9 cellular contexts compared by ENCODE assay signal in genomic region chr11:65899356-65900124, GRCh38. TPM values are rescaled to one million over a fixed set of nuclear protein-coding genes. Genes with fewer than 3 reads are reported as not detected.
DNase-seq lines count a peak whose midpoint lies in the region; ATAC-seq, FAIRE-seq and TF ChIP-seq lines count a peak whose summit lies in the region.
"Had no signal": no experiment of that assay in that cellular context is flagged by ENCODE, and none has a peak within 500 bp of the region (broad histone marks: within the 10 kb centered on the region; RNA-seq: fewer than 3 reads in every experiment).

No MANE protein-coding gene starts in this region.

- TF ChIP-seq CTCF in K562 (IDR thresholded peaks at IDR 0.05 in 2 of 3, conservative IDR thresholded peaks at IDR 0.05 in 1 of 3; ENCODE audit: insufficient read depth in 2 of 3, low read depth in 1 of 3, low read length in 3 of 3) (peak in 1 of 3 experiments; percentile 11; a peak in 1 of 6 replicates), keratinocyte (optimal IDR thresholded peaks at IDR 0.05 in 1 of 3, IDR thresholded peaks at IDR 0.05 in 1 of 3, conservative IDR thresholded peaks at IDR 0.05 in 1 of 3; ENCODE audit: extremely low read depth in 1 of 3, insufficient read depth in 2 of 3, low read length in 3 of 3) (peak in 2 of 3 experiments; percentile 6 to 22)

- H3K9me1 ChIP-seq in K562 (ENCODE audit: control insufficient read depth, insufficient read depth, low read length) = no peaks in the 10 kb centered on the region
- peaks cover 2% of the 10 kb centered on the region for H3K9me1 ChIP-seq in keratinocyte (ENCODE audit: control insufficient read depth, extremely low read depth, insufficient read depth, low read length)

- intact Hi-C loops in K562 (cut with micrococcal nuclease) = loop anchor here (5.0 kb wide), 1 partner anchor 42 kb away; the partner anchor contains the start of gene CFL1

- H3K36me3 ChIP-seq in K562 (ENCODE audit: control insufficient read depth, insufficient read depth, low read length) (peaks cover 46% of the 10 kb centered on the region), keratinocyte (ENCODE audit: control insufficient read depth in 2 of 2, extremely low read depth in 1 of 2, insufficient read depth in 2 of 2, low read length in 2 of 2) (peaks cover 18 to 32% of the 10 kb centered on the region in 2 experiments)

- H3K27me3 ChIP-seq in K562 (ENCODE audit: control insufficient read depth in 2 of 2, insufficient read depth in 2 of 2, low read length in 2 of 2) (no peaks in the 10 kb centered on the region), keratinocyte (ENCODE audit: control insufficient read depth, extremely low read depth, insufficient read depth, low read length) (no peaks in the 10 kb centered on the region)

- no peak; the same call in 1 of the 2 replicates for TF ChIP-seq EP300 in K562 (IDR thresholded peaks at IDR 0.05; ENCODE audit: low read length)

- ATAC-seq in K562 = peak; percentile 82
- ATAC-seq in GM19328 (IDR thresholded peaks at IDR 0.05; ENCODE audit: unreplicated experiment) = no peak

- peak overlapping the region; percentile 100 for H3K9ac ChIP-seq in K562 (ENCODE audit: insufficient read depth in 1 of 2, low read depth in 2 of 2, low read length in 2 of 2)
- H3K9ac ChIP-seq in keratinocyte (ENCODE audit: control insufficient read depth, extremely low read depth, insufficient read depth, low read length) = peak overlapping the region; percentile 99

- H4K20me1 ChIP-seq in K562 (replicated peaks; ENCODE audit: control insufficient read depth, insufficient read depth, low read length) (peaks cover 15% of the 10 kb centered on the region), keratinocyte (ENCODE audit: control insufficient read depth, extremely low read depth, insufficient read depth, low read length) (peaks cover 26% of the 10 kb centered on the region)

- H3K9me3 ChIP-seq in K562 (replicated peaks; ENCODE audit: control insufficient read depth, insufficient read depth, low read depth, low read length) (no peaks in the 10 kb centered on the region), keratinocyte (ENCODE audit: control insufficient read depth, low read depth, low read length) (no peaks in the 10 kb centered on the region)

- dilution Hi-C loops in keratinocyte (cut with MboI; ENCODE audit: extremely low pct_ligation_motif_present, low sequenced_read_pairs) = no loop called here

- peak; percentile 62 for TF ChIP-seq POLR2A in K562 (conservative IDR thresholded peaks at IDR 0.05)

- POLR2A ChIA-PET in K562 (lab: Yijun Ruan, JAX) = interaction anchor here (1.0 to 8.0 kb wide), 17 partner anchors 7 to 326 kb away, joined by 3 to 136 read pairs (median 7); partner anchors contain the start of genes CCDC85B, CFL1, FIBP and KAT5

- H3K4me1 ChIP-seq in K562 (replicated peaks in 1 of 2; ENCODE audit: control insufficient read depth in 2 of 2, insufficient read depth in 2 of 2, low read length in 2 of 2) (peaks cover 42 to 72% of the 10 kb centered on the region in 2 experiments), keratinocyte (ENCODE audit: control insufficient read depth, extremely low read depth, insufficient read depth, low read length) (peaks cover 65% of the 10 kb centered on the region)

- CTCF ChIA-PET in K562 (lab: Yijun Ruan, JAX; ENCODE audit: low intra/inter-chr PET ratio) = interaction anchor here (0.6 kb wide), 1 partner anchor 123 kb away, joined by 5 read pairs; no protein-coding TSS in a partner anchor

- H3K4me3 ChIP-seq in K562 (peak overlapping the region; percentile 89), keratinocyte (ENCODE audit: control insufficient read depth in 2 of 3, extremely low read depth in 1 of 3, insufficient read depth in 2 of 3, low read depth in 1 of 3, low read length in 3 of 3) (peak overlapping the region; percentile 94 to 99 (median 97))

- peak overlapping the region; percentile 99 for H3K4me2 ChIP-seq in K562 (ENCODE audit: insufficient read depth, low read length)
- H3K4me2 ChIP-seq in keratinocyte (ENCODE audit: control insufficient read depth, extremely low read depth, insufficient read depth, low read depth, low read length) = peak overlapping the region; percentile 22

- WGBS in K562 (ENCODE audit: insufficient coverage, low coverage, missing lambda C conversion rate) = under 1% methylated on average over 54 of the region's 78 CpGs

- no peak for TF ChIP-seq RAD21 in K562 (CRISPR knock-in tag; conservative IDR thresholded peaks at IDR 0.05 in 1 of 2, IDR thresholded peaks at IDR 0.05 in 1 of 2)

- FAIRE-seq in K562 (lab: Jason Lieb, UNC) = no peak
- FAIRE-seq in keratinocyte (lab: Jason Lieb, UNC) = no peak

- H3K79me2 ChIP-seq in K562 (ENCODE audit: control insufficient read depth, insufficient read depth, low read length) = peaks cover 52% of the 10 kb centered on the region
- H3K79me2 ChIP-seq in keratinocyte (ENCODE audit: control insufficient read depth, insufficient read depth, low read length) = peaks cover 60% of the 10 kb centered on the region

- DNase-seq in DMS 273 (lab: John Stamatoyannopoulos, UW; ENCODE audit: unreplicated experiment) = peak; percentile 30
- no peak for DNase-seq in DMS 273 treated with DMSO at 0.1 percent for 48 hours (lab: John Stamatoyannopoulos, UW)
- DNase-seq in T-helper 9 cell = peak; percentile 52
- peak; percentile 81 to 91 (median 86) for DNase-seq in K562 (ENCODE audit: extremely low read depth in 1 of 4, low spot score in 3 of 4)
- DNase-seq in keratinocyte (ENCODE audit: low read depth, low spot score) = no peak
- DNase-seq in stimulated activated CD4-positive, alpha-beta T cell treated with anti-CD3 and anti-CD28 coated beads, Interleukin-2, amount 100 ng/mL, for 24 hours = peak; percentile 79 to 85
- DNase-seq in AML-193 (lab: John Stamatoyannopoulos, UW) = no peak

- H2AFZ ChIP-seq in K562 (ENCODE audit: low read depth, low read length) (peak overlapping the region; percentile 58), keratinocyte (ENCODE audit: control insufficient read depth, low read length) (no peak overlapping the region)

- H3K27ac ChIP-seq in K562 (ENCODE audit: extremely low read depth, low read depth, low read length) (peak overlapping the region; percentile 100), keratinocyte (ENCODE audit: control insufficient read depth, insufficient read depth, low read length) (peak overlapping the region; percentile 98)
- H3K27ac ChIP-seq: 22Rv1 had no signal

- in situ Hi-C loops in K562 (cut with MboI) = no loop called here

- BruUV-seq in K562 (replicated peaks; lab: Mats Ljungman, UMichigan) = TSS peak; percentile 57

RNA-seq across cellular contexts. Expression of gene FOSL1, which starts 0.6 kb away (rescaled TPM):
- total RNA-seq in K562 (2011; cell fraction: chromatin; rRNA removed; ENCODE audit: low replicate concordance) = 27.7 and 48.1 TPM in 2 replicates
- 22.8 and 24.7 TPM in 2 replicates for total RNA-seq in K562 (2011; cell fraction: nucleolus; rRNA removed)
- 23.9 and 41.4 TPM in 2 replicates for total RNA-seq in K562 (2011; cell fraction: nucleoplasm; rRNA removed)
- 18.6 and 21.3 TPM in 2 replicates for total RNA-seq in K562 (2014; rRNA removed)
- total RNA-seq in K562 (2014; rRNA removed; fragmentation: Illumina TruSeq; extraction: Trizol) = 4.6 and 6.2 TPM in 2 replicates
- total RNA-seq in K562 (2015; rRNA removed; fragmentation: Illumina TruSeq; extraction: Trizol) = 10.0 and 12.4 TPM in 2 replicates
- 26.1 and 28.7 TPM in 2 replicates for total RNA-seq in K562 (2021)
- polyA plus RNA-seq in K562 (2011; rRNA removed) = 5.3 and 9.0 TPM in 2 replicates
- 7.6 and 12.9 TPM in 2 replicates for polyA plus RNA-seq in K562 (2011; cell fraction: cytosol; rRNA removed)
- 10.1 and 26.6 TPM in 2 replicates for polyA plus RNA-seq in K562 (2011; cell fraction: nucleus; rRNA removed)
- 24.9 and 29.1 TPM in 2 replicates for polyA plus RNA-seq in K562 (2012)
- polyA plus RNA-seq in K562 (2014; fragmentation: Illumina TruSeq; extraction: Trizol) = 26.9 and 39.6 TPM in 2 replicates
- polyA plus RNA-seq in K562 (2014; fragmentation: Nextera tagmentation; extraction: Ambion mirVana) = 1 to 10 TPM; 3.5 to 4.2 TPM
- polyA plus RNA-seq in K562 (2014; rRNA removed) = 16.3 and 16.9 TPM in 2 replicates
- 4.3 and 5.1 TPM in 2 replicates for polyA minus RNA-seq in K562 (2011; rRNA and poly(A)+ RNA removed)
- 7.8 and 8.3 TPM in 2 replicates for polyA minus RNA-seq in K562 (2011; cell fraction: cytosol; rRNA and poly(A)+ RNA removed)
- polyA minus RNA-seq in K562 (2011; cell fraction: nucleus; rRNA and poly(A)+ RNA removed) = 6.1 and 10.8 TPM in 2 replicates
- polyA plus RNA-seq in keratinocyte = 9.4 to 25.3 TPM (median 21.8 TPM) in 3 replicates
- 38.5 TPM for polyA plus RNA-seq in keratinocyte (2011; ENCODE audit: low read depth)
- polyA plus RNA-seq in keratinocyte (2011; cell fraction: cytosol; rRNA removed) = 21.6 and 35.0 TPM in 2 replicates
- 43.0 and 46.2 TPM in 2 replicates for polyA plus RNA-seq in keratinocyte (2011; cell fraction: nucleus; rRNA removed)
- 60.1 and 130 TPM in 2 replicates for polyA plus RNA-seq in keratinocyte (2012; ENCODE audit: low replicate concordance)
- 15.0 to 229 TPM (median 21.9 TPM) in 3 replicates for polyA minus RNA-seq in keratinocyte
- polyA minus RNA-seq in keratinocyte (2011; cell fraction: cytosol; rRNA and poly(A)+ RNA removed) = 43.5 TPM
- 14.2 and 21.5 TPM in 2 replicates for polyA minus RNA-seq in keratinocyte (2011; cell fraction: nucleus; rRNA and poly(A)+ RNA removed)

RNA-seq across cellular contexts. Expression of gene CCDC85B, which starts 9.1 kb away (rescaled TPM):
- 1.2 and 7.1 TPM in 2 replicates for total RNA-seq in K562 (2011; cell fraction: chromatin; rRNA removed; ENCODE audit: low replicate concordance)
- total RNA-seq in K562 (2011; cell fraction: nucleolus; rRNA removed) = 15.7 and 17.8 TPM in 2 replicates
- 7.0 and 7.4 TPM in 2 replicates for total RNA-seq in K562 (2011; cell fraction: nucleoplasm; rRNA removed)
- total RNA-seq in K562 (2014; rRNA removed) = 138 and 161 TPM in 2 replicates
- 0.26 and 0.29 TPM in 2 replicates for total RNA-seq in K562 (2014; rRNA removed; fragmentation: Illumina TruSeq; extraction: Trizol)
- 6.2 and 11.7 TPM in 2 replicates for total RNA-seq in K562 (2015; rRNA removed; fragmentation: Illumina TruSeq; extraction: Trizol)
- 64.4 and 74.8 TPM in 2 replicates for total RNA-seq in K562 (2021)
- 6.8 and 7.9 TPM in 2 replicates for polyA plus RNA-seq in K562 (2011; rRNA removed)
- 19.3 and 81.8 TPM in 2 replicates for polyA plus RNA-seq in K562 (2011; cell fraction: cytosol; rRNA removed)
- polyA plus RNA-seq in K562 (2011; cell fraction: nucleus; rRNA removed) = 7.6 and 15.8 TPM in 2 replicates
- polyA plus RNA-seq in K562 (2012) = 35.5 and 38.4 TPM in 2 replicates
- 0.30 and 1.9 TPM in 2 replicates for polyA plus RNA-seq in K562 (2014; fragmentation: Illumina TruSeq; extraction: Trizol)
- under 1 TPM; 0.14 to 0.29 TPM for polyA plus RNA-seq in K562 (2014; fragmentation: Nextera tagmentation; extraction: Ambion mirVana)
- polyA plus RNA-seq in K562 (2014; rRNA removed) = 92.3 TPM in 2 replicates
- polyA minus RNA-seq in K562 (2011; rRNA and poly(A)+ RNA removed) = 0.27 and 0.49 TPM in 2 replicates
- polyA minus RNA-seq in K562 (2011; cell fraction: cytosol; rRNA and poly(A)+ RNA removed) = 11.3 and 22.7 TPM in 2 replicates
- polyA minus RNA-seq in K562 (2011; cell fraction: nucleus; rRNA and poly(A)+ RNA removed) = 9.6 and 14.0 TPM in 2 replicates
- 4.1 to 6.8 TPM (median 6.0 TPM) in 3 replicates for polyA plus RNA-seq in keratinocyte
- 3.4 TPM for polyA plus RNA-seq in keratinocyte (2011; ENCODE audit: low read depth)
- 2.0 and 12.5 TPM in 2 replicates for polyA plus RNA-seq in keratinocyte (2011; cell fraction: cytosol; rRNA removed)
- 2.0 and 4.4 TPM in 2 replicates for polyA plus RNA-seq in keratinocyte (2011; cell fraction: nucleus; rRNA removed)
- polyA plus RNA-seq in keratinocyte (2012; ENCODE audit: low replicate concordance) = 18.1 and 48.7 TPM in 2 replicates
- 0.30 to 1.3 TPM in 2 of 3 replicates, not detected in the other for polyA minus RNA-seq in keratinocyte
- polyA minus RNA-seq in keratinocyte (2011; cell fraction: cytosol; rRNA and poly(A)+ RNA removed) = 35.3 TPM
- 2.5 and 5.2 TPM in 2 replicates for polyA minus RNA-seq in keratinocyte (2011; cell fraction: nucleus; rRNA and poly(A)+ RNA removed)

RNA-seq across cellular contexts. Expression of gene FIBP, which starts 11.3 kb away (rescaled TPM):
- 53.7 and 168 TPM in 2 replicates for total RNA-seq in K562 (2011; cell fraction: chromatin; rRNA removed; ENCODE audit: low replicate concordance)
- 118 and 119 TPM in 2 replicates for total RNA-seq in K562 (2011; cell fraction: nucleolus; rRNA removed)
- total RNA-seq in K562 (2011; cell fraction: nucleoplasm; rRNA removed) = 83.9 and 91.0 TPM in 2 replicates
- total RNA-seq in K562 (2014; rRNA removed) (77.2 and 98.5 TPM in 2 replicates), K562 (2014; rRNA removed; fragmentation: Illumina TruSeq; extraction: Trizol) (36.8 and 44.6 TPM in 2 replicates), K562 (2015; rRNA removed; fragmentation: Illumina TruSeq; extraction: Trizol) (45.8 and 46.8 TPM in 2 replicates), K562 (2021) (51.1 and 54.0 TPM in 2 replicates)
- polyA plus RNA-seq in K562 (2011; rRNA removed) (58.8 and 69.4 TPM in 2 replicates), K562 (2014; fragmentation: Illumina TruSeq; extraction: Trizol) (48.6 and 62.8 TPM in 2 replicates), K562 (2014; fragmentation: Nextera tagmentation; extraction: Ambion mirVana) (10 to 100 TPM; 41.2 to 46.2 TPM), K562 (2014; rRNA removed) (79.2 and 82.8 TPM in 2 replicates), keratinocyte (83.0 to 104 TPM (median 95.1 TPM) in 3 replicates)
- 81.2 and 144 TPM in 2 replicates for polyA plus RNA-seq in K562 (2011; cell fraction: cytosol; rRNA removed)
- 131 and 187 TPM in 2 replicates for polyA plus RNA-seq in K562 (2011; cell fraction: nucleus; rRNA removed)
- 65.8 and 94.8 TPM in 2 replicates for polyA plus RNA-seq in K562 (2012)
- 43.2 and 46.4 TPM in 2 replicates for polyA minus RNA-seq in K562 (2011; rRNA and poly(A)+ RNA removed)
- polyA minus RNA-seq in K562 (2011; cell fraction: cytosol; rRNA and poly(A)+ RNA removed) = 59.7 and 70.4 TPM in 2 replicates
- 47.0 and 54.9 TPM in 2 replicates for polyA minus RNA-seq in K562 (2011; cell fraction: nucleus; rRNA and poly(A)+ RNA removed)
- polyA plus RNA-seq in keratinocyte (2011; ENCODE audit: low read depth) = 22.0 TPM
- 93.5 and 140 TPM in 2 replicates for polyA plus RNA-seq in keratinocyte (2011; cell fraction: cytosol; rRNA removed)
- polyA plus RNA-seq in keratinocyte (2011; cell fraction: nucleus; rRNA removed) = 46.6 and 47.5 TPM in 2 replicates
- 72.0 and 94.4 TPM in 2 replicates for polyA plus RNA-seq in keratinocyte (2012; ENCODE audit: low replicate concordance)
- 85.8 to 127 TPM (median 106 TPM) in 3 replicates for polyA minus RNA-seq in keratinocyte
- 169 TPM for polyA minus RNA-seq in keratinocyte (2011; cell fraction: cytosol; rRNA and poly(A)+ RNA removed)
- polyA minus RNA-seq in keratinocyte (2011; cell fraction: nucleus; rRNA and poly(A)+ RNA removed) = 40.3 and 41.0 TPM in 2 replicates

RNA-seq across cellular contexts. Expression of gene C11orf68, which starts 19.3 kb away (rescaled TPM):
- total RNA-seq in K562 (2011; cell fraction: chromatin; rRNA removed; ENCODE audit: low replicate concordance) = 10.7 and 38.4 TPM in 2 replicates
- total RNA-seq in K562 (2011; cell fraction: nucleolus; rRNA removed) = 35.5 and 41.9 TPM in 2 replicates
- 27.5 and 27.9 TPM in 2 replicates for total RNA-seq in K562 (2011; cell fraction: nucleoplasm; rRNA removed)
- total RNA-seq in K562 (2014; rRNA removed) (6.6 and 11.1 TPM in 2 replicates), K562 (2014; rRNA removed; fragmentation: Illumina TruSeq; extraction: Trizol) (7.2 and 10.6 TPM in 2 replicates), K562 (2015; rRNA removed; fragmentation: Illumina TruSeq; extraction: Trizol) (12.8 and 14.3 TPM in 2 replicates), K562 (2021) (34.5 and 35.9 TPM in 2 replicates)
- polyA plus RNA-seq in K562 (2011; rRNA removed) (18.9 and 34.0 TPM in 2 replicates), K562 (2014; fragmentation: Illumina TruSeq; extraction: Trizol) (31.7 and 40.6 TPM in 2 replicates), K562 (2014; fragmentation: Nextera tagmentation; extraction: Ambion mirVana) (1 to 10 TPM; 3.6 to 4.6 TPM), K562 (2014; rRNA removed) (26.6 and 31.3 TPM in 2 replicates), keratinocyte (18.4 to 30.9 TPM (median 25.0 TPM) in 3 replicates)
- polyA plus RNA-seq in K562 (2011; cell fraction: cytosol; rRNA removed) = 54.6 and 96.4 TPM in 2 replicates
- 44.1 and 53.6 TPM in 2 replicates for polyA plus RNA-seq in K562 (2011; cell fraction: nucleus; rRNA removed)
- polyA plus RNA-seq in K562 (2012) = 26.5 and 54.0 TPM in 2 replicates
- 9.8 and 12.4 TPM in 2 replicates for polyA minus RNA-seq in K562 (2011; rRNA and poly(A)+ RNA removed)
- polyA minus RNA-seq in K562 (2011; cell fraction: cytosol; rRNA and poly(A)+ RNA removed) = 20.2 and 22.9 TPM in 2 replicates
- polyA minus RNA-seq in K562 (2011; cell fraction: nucleus; rRNA and poly(A)+ RNA removed) = 18.7 and 26.1 TPM in 2 replicates
- 1.4 TPM for polyA plus RNA-seq in keratinocyte (2011; ENCODE audit: low read depth)
- 28.7 and 36.0 TPM in 2 replicates for polyA plus RNA-seq in keratinocyte (2011; cell fraction: cytosol; rRNA removed)
- 33.6 and 47.2 TPM in 2 replicates for polyA plus RNA-seq in keratinocyte (2011; cell fraction: nucleus; rRNA removed)
- polyA plus RNA-seq in keratinocyte (2012; ENCODE audit: low replicate concordance) = 26.6 and 37.1 TPM in 2 replicates
- polyA minus RNA-seq in keratinocyte = 18.3 to 56.3 TPM (median 27.3 TPM) in 3 replicates
- polyA minus RNA-seq in keratinocyte (2011; cell fraction: cytosol; rRNA and poly(A)+ RNA removed) = 47.8 TPM
- polyA minus RNA-seq in keratinocyte (2011; cell fraction: nucleus; rRNA and poly(A)+ RNA removed) = 15.0 and 15.4 TPM in 2 replicates

RNA-seq across cellular contexts. Expression of gene DRAP1, which starts 19.7 kb away (rescaled TPM):
- total RNA-seq in K562 (2011; cell fraction: chromatin; rRNA removed; ENCODE audit: low replicate concordance) = 7.1 and 14.3 TPM in 2 replicates
- 10.8 and 17.7 TPM in 2 replicates for total RNA-seq in K562 (2011; cell fraction: nucleolus; rRNA removed)
- total RNA-seq in K562 (2011; cell fraction: nucleoplasm; rRNA removed) = 6.3 and 10.6 TPM in 2 replicates
- total RNA-seq in K562 (2014; rRNA removed) (189 and 200 TPM in 2 replicates), K562 (2014; rRNA removed; fragmentation: Illumina TruSeq; extraction: Trizol) (25.2 and 30.3 TPM in 2 replicates), K562 (2015; rRNA removed; fragmentation: Illumina TruSeq; extraction: Trizol) (124 and 127 TPM in 2 replicates), K562 (2021) (92.2 and 92.9 TPM in 2 replicates)
- polyA plus RNA-seq in K562 (2011; rRNA removed) (32.6 and 40.4 TPM in 2 replicates), K562 (2014; fragmentation: Illumina TruSeq; extraction: Trizol) (108 and 122 TPM in 2 replicates), K562 (2014; fragmentation: Nextera tagmentation; extraction: Ambion mirVana) (10 to 100 TPM in 1 of 2 experiments, 1 to 10 TPM in 1; 9.6 to 14.3 TPM), K562 (2014; rRNA removed) (167 and 169 TPM in 2 replicates), keratinocyte (135 to 175 TPM (median 138 TPM) in 3 replicates)
- polyA plus RNA-seq in K562 (2011; cell fraction: cytosol; rRNA removed) = 58.8 and 72.4 TPM in 2 replicates
- polyA plus RNA-seq in K562 (2011; cell fraction: nucleus; rRNA removed) = 44.8 and 52.7 TPM in 2 replicates
- 130 and 155 TPM in 2 replicates for polyA plus RNA-seq in K562 (2012)
- 5.1 and 10.2 TPM in 2 replicates for polyA minus RNA-seq in K562 (2011; rRNA and poly(A)+ RNA removed)
- 21.1 and 26.8 TPM in 2 replicates for polyA minus RNA-seq in K562 (2011; cell fraction: cytosol; rRNA and poly(A)+ RNA removed)
- polyA minus RNA-seq in K562 (2011; cell fraction: nucleus; rRNA and poly(A)+ RNA removed) = 6.7 and 7.8 TPM in 2 replicates
- polyA plus RNA-seq in keratinocyte (2011; ENCODE audit: low read depth) = 117 TPM
- 70.3 and 209 TPM in 2 replicates for polyA plus RNA-seq in keratinocyte (2011; cell fraction: cytosol; rRNA removed)
- 81.8 and 104 TPM in 2 replicates for polyA plus RNA-seq in keratinocyte (2011; cell fraction: nucleus; rRNA removed)
- 279 and 338 TPM in 2 replicates for polyA plus RNA-seq in keratinocyte (2012; ENCODE audit: low replicate concordance)
- 23.8 to 86.3 TPM (median 25.4 TPM) in 3 replicates for polyA minus RNA-seq in keratinocyte
- 89.4 TPM for polyA minus RNA-seq in keratinocyte (2011; cell fraction: cytosol; rRNA and poly(A)+ RNA removed)
- 15.5 and 15.6 TPM in 2 replicates for polyA minus RNA-seq in keratinocyte (2011; cell fraction: nucleus; rRNA and poly(A)+ RNA removed)

Comparison
In these comparisons a context has a peak if more than half of its experiments do, and no peak if none do; other contexts are left out.
1. DNase-seq: peak in DMS 273 (single experiment), T-helper 9 cell (single experiment), K562 (4 of 4) and stimulated activated CD4-positive, alpha-beta T cell treated with anti-CD3 and anti-CD28 coated beads, Interleukin-2, amount 100 ng/mL, for 24 hours (2 of 2); none in DMS 273 treated with DMSO at 0.1 percent for 48 hours (single experiment), keratinocyte (single experiment) and AML-193 (0 of 2).